Comparison of ENCODE assay signal across 15 cellular contexts in the genomic region with DNA sequence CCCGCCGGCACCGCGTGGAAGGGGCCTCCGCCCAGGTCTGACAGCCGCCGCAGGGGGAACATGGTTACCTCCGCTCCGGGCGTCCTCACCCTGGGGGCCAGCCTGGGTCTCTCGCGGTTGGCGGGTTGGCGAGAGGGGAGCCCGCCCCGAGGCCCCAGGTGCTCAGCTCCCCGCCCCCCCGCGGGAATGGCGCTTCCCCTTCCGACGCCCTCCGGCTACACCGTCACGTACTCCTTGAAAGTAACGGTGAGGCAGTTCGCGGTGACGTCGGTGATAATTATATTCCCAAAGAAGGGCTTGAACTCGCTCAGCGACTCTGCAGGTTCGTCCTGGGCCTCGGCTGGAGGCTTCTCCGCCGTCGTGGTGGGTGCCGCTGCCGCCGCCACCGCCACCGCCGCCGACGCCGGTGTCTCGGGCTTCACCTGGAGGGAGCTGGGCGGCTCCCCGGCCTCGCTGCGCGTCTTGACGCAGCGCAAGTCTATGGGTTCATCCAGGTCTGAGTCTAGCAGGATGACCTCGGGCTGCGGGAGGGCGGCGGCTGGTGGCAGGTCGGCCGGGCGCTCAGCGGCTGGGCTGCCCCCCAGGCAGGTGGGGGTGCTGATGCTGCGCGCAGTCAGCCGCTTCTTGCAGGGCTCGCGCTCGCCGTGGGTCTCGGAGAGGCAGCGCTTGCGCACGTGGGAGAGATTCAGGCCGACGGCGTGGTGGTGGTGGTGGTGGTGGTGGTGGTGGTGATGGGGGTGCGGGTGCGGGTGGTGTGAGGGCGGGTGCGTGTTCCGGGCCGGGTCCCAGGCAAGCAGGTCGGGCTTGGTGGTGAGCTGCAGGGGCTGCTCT. TPM values are rescaled to one million over a fixed set of nuclear protein-coding genes. Genes with fewer than 3 reads are reported as not detected.
DNase-seq lines count a peak whose midpoint lies in the region; ATAC-seq and TF ChIP-seq lines count a peak whose summit lies in the region.
"Had no signal": no experiment of that assay in that cellular context is flagged by ENCODE, and none has a peak within 500 bp of the region (broad histone marks: within the 10 kb centered on the region; RNA-seq: fewer than 3 reads in every experiment).

No MANE protein-coding gene starts in this region.

- DNase-seq in left ventricle myocardium inferior, result no peak
- DNase-seq in heart left ventricle, result no peak
- peak in 1 of 3 donors; percentile 11 for DNase-seq in T-helper 17 cell
- DNase-seq in left colon, result peak; percentile 21 to 33
- DNase-seq in NCI-H1694 treated with DMSO at 0.1 percent for 48 hours (lab: John Stamatoyannopoulos, UW), result no peak
- no peak for DNase-seq in NOMO-1 treated with dmso at 0.1 percent for 144 hours (lab: John Stamatoyannopoulos, UW; ENCODE audit: unreplicated experiment)
- no peak for DNase-seq in amniotic stem cell (lab: John Stamatoyannopoulos, UW)
- DNase-seq: activated effector memory CD4-positive, alpha-beta T cell treated with Interleukin-2 at 50 U/mL for 16 hours; NCI-H1092 treated with DMSO at 0.1 percent for 48 hours; NCI-H2107; T1000; testis had no signal

- H3K4me3 ChIP-seq in left ventricle myocardium inferior, result peak overlapping the region; percentile 17
- no peak overlapping the region for H3K4me3 ChIP-seq in heart left ventricle

- no peaks in the 10 kb centered on the region for H3K27me3 Mint-ChIP-seq in T-helper 17 cell
- H3K27me3 Mint-ChIP-seq: naive thymus-derived CD8-positive, alpha-beta T cell had no signal

- H3K27ac ChIP-seq in left ventricle myocardium inferior (replicated peaks) (no peak overlapping the region), heart left ventricle (no peak overlapping the region)
- H3K27ac ChIP-seq: KMS-11, testis had no signal

- peaks cover 30% of the 10 kb centered on the region for H3K36me3 ChIP-seq in left ventricle myocardium inferior
- H3K36me3 ChIP-seq in heart left ventricle, result peaks cover 2 to 37% (median 21%) of the 10 kb centered on the region in 9 donors

- ATAC-seq in heart left ventricle, result no peak
- ATAC-seq in T-helper 17 cell, result no peak
- no peak for ATAC-seq in left colon
- no peak for ATAC-seq in GM21786 (IDR thresholded peaks at IDR 0.05; ENCODE audit: unreplicated experiment)
- ATAC-seq: naive thymus-derived CD8-positive, alpha-beta T cell had no signal

- H3K4me1 ChIP-seq in left ventricle myocardium inferior, result peaks cover 84% of the 10 kb centered on the region
- peaks cover 0 to 68% (median 50%) of the 10 kb centered on the region in 12 donors for H3K4me1 ChIP-seq in heart left ventricle

- peaks cover 20% of the 10 kb centered on the region for H3K4me1 Mint-ChIP-seq in T-helper 17 cell

- H3K27me3 ChIP-seq in left ventricle myocardium inferior (ENCODE audit: low read depth), result no peaks in the 10 kb centered on the region
- no peaks in the 10 kb centered on the region for H3K27me3 ChIP-seq in heart left ventricle
- H3K27me3 ChIP-seq: testis had no signal

- H3K27ac Mint-ChIP-seq in T-helper 17 cell, result no peak overlapping the region

- TF ChIP-seq CTCF in left ventricle myocardium inferior (IDR thresholded peaks at IDR 0.05; ENCODE audit: borderline replicate concordance), result no peak
- TF ChIP-seq CTCF in heart left ventricle (IDR thresholded peaks at IDR 0.05), result no peak

- H3K4me3 Mint-ChIP-seq in T-helper 17 cell, result peak overlapping the region; percentile 75

- no peaks in the 10 kb centered on the region for H3K9me3 ChIP-seq in left ventricle myocardium inferior (replicated peaks)
- H3K9me3 ChIP-seq in heart left ventricle, result no peaks in the 10 kb centered on the region
- H3K9me3 ChIP-seq in T-helper 17 cell (ENCODE audit: control insufficient read depth, low read length, poor library complexity, severe bottlenecking), result no peaks in the 10 kb centered on the region
- H3K9me3 ChIP-seq: testis had no signal

- WGBS in heart left ventricle, 4 donors, result 80 to 87% (median 86%) methylated on average over 48 to 83 of the region's 83 CpGs

- peaks cover 10% of the 10 kb centered on the region for H3K36me3 Mint-ChIP-seq in T-helper 17 cell (ENCODE audit: low read depth)

- TF ChIP-seq POLR2A in heart left ventricle (IDR thresholded peaks at IDR 0.05), result no peak

- intact Hi-C loops in left ventricle myocardium inferior (cut with micrococcal nuclease) (no loop called here), heart left ventricle (cut with DNase I) (loop anchor here in 1 of 10 donors (10.0 kb wide), 1 partner anchor 89 kb away; no protein-coding TSS in a partner anchor), left colon (cut with DNase I, micrococcal nuclease) (no loop called here)

RNA-seq across cellular contexts. Expression of gene CBX4, which starts 5.3 kb away (rescaled TPM):
- total RNA-seq in left ventricle myocardium inferior (28.7 TPM), heart left ventricle (10 to 100 TPM; 16.7 to 41.1 (median 26.9) TPM), T-helper 17 cell (100 to 1,000 TPM; 103 to 110 TPM), left colon (10 to 100 TPM; 12.1 to 14.5 TPM)
- 10 to 100 TPM; 10.9 to 14.2 TPM for polyA plus RNA-seq in heart left ventricle

RNA-seq across cellular contexts. Expression of gene CBX8, which starts 37.1 kb away (rescaled TPM):
- total RNA-seq in left ventricle myocardium inferior, result 7.5 TPM
- 1 to 10 TPM; 1.5 to 9.2 (median 5.3) TPM for total RNA-seq in heart left ventricle
- polyA plus RNA-seq in heart left ventricle, result 1 to 10 TPM; 3.6 to 5.1 TPM
- total RNA-seq in T-helper 17 cell, result 1 to 10 TPM; 2.5 to 3.6 TPM
- 1 to 10 TPM; 4.0 to 6.5 TPM for total RNA-seq in left colon

RNA-seq across cellular contexts. Expression of gene CBX2, which starts 56.0 kb away (rescaled TPM):
- 2.6 TPM for total RNA-seq in left ventricle myocardium inferior
- 1 to 10 TPM; 2.4 to 4.3 (median 3.2) TPM for total RNA-seq in heart left ventricle
- polyA plus RNA-seq in heart left ventricle, result 1 to 10 TPM; 2.9 TPM
- under 1 TPM in 1 of 2 donors, not detected in 1; 0.18 TPM for total RNA-seq in T-helper 17 cell
- under 1 TPM; 0.49 to 0.78 TPM for total RNA-seq in left colon

Comparison
In these comparisons a context has a peak if more than half of its experiments do, and no peak if none do; other contexts are left out.
1. DNase-seq: peak in left colon (2 of 2); none in left ventricle myocardium inferior (single experiment), heart left ventricle (0 of 5), NCI-H1694 treated with DMSO at 0.1 percent for 48 hours (single experiment), NOMO-1 treated with dmso at 0.1 percent for 144 hours (single experiment) and amniotic stem cell (single experiment).